Comparison of ENCODE assay signal across 23 cellular contexts in genomic region chr10:127344346-127344745, GRCh38.
"Had no signal": no experiment of that assay in that cellular context is flagged by ENCODE, and none has a peak within 500 bp of the region (broad histone marks: within the 10 kb centered on the region; RNA-seq: fewer than 3 reads in every experiment).

No MANE protein-coding gene starts in this region.

- H3K36me3 Mint-ChIP-seq: T-cell had no signal

- H3K4me3 ChIP-seq: MG63 had no signal

- H3K4me2 ChIP-seq: SK-N-SH had no signal

- H3K4me3 Mint-ChIP-seq: T-cell had no signal

- H3K27ac ChIP-seq: RWPE1 had no signal

- H3K27me3 ChIP-seq: MG63 had no signal

- H3K9me3 Mint-ChIP-seq: T-cell had no signal

- H3K36me3 ChIP-seq: MG63 had no signal

- H3K9me3 ChIP-seq: MG63, SK-N-SH had no signal

- H3K27ac Mint-ChIP-seq: T-cell had no signal

- FAIRE-seq: HepG2, RCC 7860 had no signal

- H3K9me2 ChIP-seq: SK-N-SH had no signal

- ATAC-seq: HepG2, T-cell had no signal

- H3K9ac ChIP-seq: SK-N-SH had no signal

- H3K4me1 Mint-ChIP-seq: T-cell had no signal

- DNase-seq: IMR-90, Karpas-422, KG1, MG63, NCI-H1092 treated with DMSO at 0.1 percent for 48 hours, NCI-H1436, NCI-H187, NCI-H2029, NCI-H2081 treated with DMSO at 0.1 percent for 48 hours, NCI-H2171, NCI-H226, NCI-H446, NCI-H510A, NCI-H524 treated with DMSO at 0.1 percent for 48 hours, NCI-H69, NCI-H774, SHP77, SK-N-SH, SW 1271, T-cell had no signal
